Comparison of ENCODE assay signal across 8 cellular contexts in genomic region chr9:120868676-120869359, GRCh38. TPM values are rescaled to one million over a fixed set of nuclear protein-coding genes. Genes with fewer than 3 reads are reported as not detected.
DNase-seq lines count a peak whose midpoint lies in the region; ATAC-seq and TF ChIP-seq lines count a peak whose summit lies in the region.

No MANE protein-coding gene starts in this region.

- H3K9me3 ChIP-seq in Caco-2 (no peaks in the 10 kb centered on the region), cardiac muscle cell (ENCODE audit: low read depth) (no peaks in the 10 kb centered on the region), trophoblast cell (ENCODE audit: insufficient read depth, low read depth, low read length) (peaks cover 4% of the 10 kb centered on the region), tibial nerve (no peaks in the 10 kb centered on the region)

- H3K27me3 ChIP-seq in Caco-2 (replicated peaks; ENCODE audit: control insufficient read depth, insufficient read depth, low read length) = no peaks in the 10 kb centered on the region
- no peaks in the 10 kb centered on the region for H3K27me3 ChIP-seq in cardiac muscle cell
- no peaks in the 10 kb centered on the region for H3K27me3 ChIP-seq in trophoblast cell (ENCODE audit: insufficient read depth, low read length)
- no peaks in the 10 kb centered on the region for H3K27me3 ChIP-seq in tibial nerve

- H3K27me3 Mint-ChIP-seq in Caco-2 (ENCODE audit: insufficient read depth, unreplicated experiment) = no peaks in the 10 kb centered on the region
- no peaks in the 10 kb centered on the region for H3K27me3 Mint-ChIP-seq in activated naive CD8-positive, alpha-beta T cell treated with anti-CD3 and anti-CD28 coated beads, Interleukin-2, amount 10 ng/mL, durations not matched to agents 7 days and 5 days

- H4K8ac ChIP-seq in trophoblast cell (ENCODE audit: low read depth, low read length) = peak overlapping the region; percentile 37

- peak; percentile 86 for ATAC-seq in GM19467 (IDR thresholded peaks at IDR 0.05; ENCODE audit: unreplicated experiment)
- peak; percentile 92 for ATAC-seq in activated naive CD8-positive, alpha-beta T cell treated with anti-CD3 and anti-CD28 coated beads, Interleukin-2, amount 10 ng/mL, durations not matched to agents 7 days and 5 days (ENCODE audit: low read depth)

- peak overlapping the region; percentile 79 for H3K4me3 Mint-ChIP-seq in Caco-2 (ENCODE audit: unreplicated experiment)
- H3K4me3 Mint-ChIP-seq in activated naive CD8-positive, alpha-beta T cell treated with anti-CD3 and anti-CD28 coated beads, Interleukin-2, amount 10 ng/mL, durations not matched to agents 7 days and 5 days = peak overlapping the region; percentile 92

- H3K79me1 ChIP-seq in trophoblast cell (ENCODE audit: low read length) = peaks cover 2% of the 10 kb centered on the region

- H2AK5ac ChIP-seq in trophoblast cell (ENCODE audit: low read length) = no peak overlapping the region

- peak in 1 of 2 donors; percentile 91 for TF ChIP-seq EP300 in tibial nerve (IDR thresholded peaks at IDR 0.05)

- no peak overlapping the region for H2BK12ac ChIP-seq in trophoblast cell (ENCODE audit: low read length)

- H3K9ac ChIP-seq in trophoblast cell (ENCODE audit: low read length) = peak overlapping the region; percentile 76

- peak overlapping the region; percentile 1 for H3K18ac ChIP-seq in trophoblast cell (ENCODE audit: low read length)

- WGBS in trophoblast cell (ENCODE audit: extremely low coverage, insufficient coverage, insufficient read length) = no CpG with 5 or more reads among the region's 52 CpGs
- WGBS in tibial nerve, 2 donors = 2 to 7% methylated on average over 12 to 21 of the region's 52 CpGs

- H3K14ac ChIP-seq in trophoblast cell (ENCODE audit: low read length) = no peak overlapping the region

- H3K23ac ChIP-seq in trophoblast cell (ENCODE audit: low read length) = no peak overlapping the region

- H3K27ac ChIP-seq in cardiac muscle cell = no peak overlapping the region
- no peak overlapping the region for H3K27ac ChIP-seq in trophoblast cell (ENCODE audit: low read depth, low read length)
- peak overlapping the region; percentile 89 to 96 (median 90) for H3K27ac ChIP-seq in tibial nerve

- H3K4me3 ChIP-seq in Caco-2 (ENCODE audit: low read depth, low read length) (peak overlapping the region; percentile 39), cardiac muscle cell (peak overlapping the region; percentile 19), trophoblast cell (ENCODE audit: low read depth, low read length) (peak overlapping the region; percentile 76), tibial nerve (peak overlapping the region; percentile 32 to 58 (median 48))

- POLR2A ChIA-PET in Caco-2 (lab: Charles Lee) = no interaction called here
- POLR2A ChIA-PET in activated naive CD8-positive, alpha-beta T cell treated with anti-CD3 and anti-CD28 coated beads, Interleukin-2, amount 10 ng/mL, durations not matched to agents 7 days and 5 days (lab: Charles Lee) = interaction anchor here (0.8 to 4.4 kb wide), 17 partner anchors 8 to 202 kb away, joined by 3 to 35 read pairs (median 5); partner anchors contain the start of genes FBXW2, PHF19 and TRAF1

- DNase-seq in Caco-2 (peak; percentile 96 to 98), HS-5 (ENCODE audit: low read depth) (peak; percentile 80), SKM-1 (lab: John Stamatoyannopoulos, UW; ENCODE audit: unreplicated experiment) (peak; percentile 83), cardiac muscle cell (ENCODE audit: low read depth in 1 of 2, low spot score in 1 of 2) (peak; percentile 96 to 98), trophoblast cell (peak; percentile 95 to 96), tibial nerve (ENCODE audit: low spot score in 2 of 2) (peak; percentile 95 to 97)
- peak; percentile 98 for DNase-seq in activated naive CD8-positive, alpha-beta T cell treated with anti-CD3 and anti-CD28 coated beads, Interleukin-2, amount 10 ng/mL, durations not matched to agents 7 days and 5 days

- H4K91ac ChIP-seq in trophoblast cell (ENCODE audit: low read depth, low read length) = no peak overlapping the region

- no peak overlapping the region for H2BK120ac ChIP-seq in trophoblast cell (ENCODE audit: insufficient read depth, low read length, poor library complexity)

- peak overlapping the region; percentile 23 for H2AFZ ChIP-seq in trophoblast cell (ENCODE audit: insufficient read depth, low read length, poor library complexity)

- peak overlapping the region; percentile 98 for H3K4me2 ChIP-seq in trophoblast cell (ENCODE audit: low read length)

- H3K36me3 Mint-ChIP-seq in Caco-2 (ENCODE audit: insufficient read depth, unreplicated experiment) = peaks cover 42% of the 10 kb centered on the region
- H3K36me3 Mint-ChIP-seq in activated naive CD8-positive, alpha-beta T cell treated with anti-CD3 and anti-CD28 coated beads, Interleukin-2, amount 10 ng/mL, durations not matched to agents 7 days and 5 days = peaks cover 51% of the 10 kb centered on the region

- H3K4me1 Mint-ChIP-seq in Caco-2 (ENCODE audit: low read depth, unreplicated experiment) = peaks cover 16% of the 10 kb centered on the region
- H3K4me1 Mint-ChIP-seq in activated naive CD8-positive, alpha-beta T cell treated with anti-CD3 and anti-CD28 coated beads, Interleukin-2, amount 10 ng/mL, durations not matched to agents 7 days and 5 days = peaks cover 50% of the 10 kb centered on the region

- intact Hi-C loops in Caco-2 (cut with micrococcal nuclease; ENCODE audit: unreplicated experiment) = loop anchor here (1.0 kb wide), 1 partner anchor 26 kb away; no protein-coding TSS in a partner anchor

- H2BK5ac ChIP-seq in trophoblast cell (ENCODE audit: low read depth, low read length, poor library complexity) = no peak overlapping the region

- peak overlapping the region; percentile 83 for H3K27ac Mint-ChIP-seq in Caco-2 (ENCODE audit: unreplicated experiment)
- peak overlapping the region; percentile 99 for H3K27ac Mint-ChIP-seq in activated naive CD8-positive, alpha-beta T cell treated with anti-CD3 and anti-CD28 coated beads, Interleukin-2, amount 10 ng/mL, durations not matched to agents 7 days and 5 days

- peak; percentile 45 to 79 for TF ChIP-seq POLR2A in tibial nerve (IDR thresholded peaks at IDR 0.05)

- peak in 1 of 2 experiments; percentile 1 for TF ChIP-seq CTCF in Caco-2 (IDR thresholded peaks at IDR 0.05; ENCODE audit: insufficient read depth in 1 of 2, low read depth in 1 of 2, low read length in 1 of 2, severe bottlenecking in 1 of 2, unreplicated experiment in 1 of 2)
- TF ChIP-seq CTCF in cardiac muscle cell (IDR thresholded peaks at IDR 0.05; ENCODE audit: low read depth, low read length) = peak; percentile 56
- peak; percentile 54 to 76 (median 60) for TF ChIP-seq CTCF in tibial nerve (IDR thresholded peaks at IDR 0.05)

- no peak overlapping the region for H3K4ac ChIP-seq in trophoblast cell (ENCODE audit: low read depth, low read length)

- H4K12ac ChIP-seq in trophoblast cell (ENCODE audit: low read depth, low read length) = peak overlapping the region; percentile 0

- CTCF ChIA-PET in Caco-2 (lab: Charles Lee) = interaction anchor here (1.2 kb wide), 1 partner anchor 90 kb away, joined by 3 read pairs; no protein-coding TSS in a partner anchor

- peaks cover 1% of the 10 kb centered on the region for H3K36me3 ChIP-seq in Caco-2 (ENCODE audit: control insufficient read depth, insufficient read depth, low read length)
- no peaks in the 10 kb centered on the region for H3K36me3 ChIP-seq in cardiac muscle cell
- H3K36me3 ChIP-seq in trophoblast cell (ENCODE audit: control insufficient read depth in 1 of 2, insufficient read depth in 2 of 2, low read length in 2 of 2) = peaks cover 2 to 6% of the 10 kb centered on the region in 2 experiments
- peaks cover 0 to 56% (median 0%) of the 10 kb centered on the region in 3 donors for H3K36me3 ChIP-seq in tibial nerve

- no TSS peak for BruUV-seq in Caco-2 (replicated peaks; lab: Mats Ljungman, UMichigan)

- no peaks in the 10 kb centered on the region for H3K9me3 Mint-ChIP-seq in Caco-2 (ENCODE audit: unreplicated experiment)
- no peaks in the 10 kb centered on the region for H3K9me3 Mint-ChIP-seq in activated naive CD8-positive, alpha-beta T cell treated with anti-CD3 and anti-CD28 coated beads, Interleukin-2, amount 10 ng/mL, durations not matched to agents 7 days and 5 days

- H3K4me1 ChIP-seq in Caco-2 = peaks cover 14% of the 10 kb centered on the region
- no peaks in the 10 kb centered on the region for H3K4me1 ChIP-seq in cardiac muscle cell (ENCODE audit: low read depth)
- H3K4me1 ChIP-seq in trophoblast cell (ENCODE audit: control insufficient read depth in 1 of 2, insufficient read depth in 2 of 2, low read length in 2 of 2) = peaks cover 2 to 4% of the 10 kb centered on the region in 2 experiments
- peaks cover 0 to 21% (median 7%) of the 10 kb centered on the region in 4 donors for H3K4me1 ChIP-seq in tibial nerve

- peaks cover 2% of the 10 kb centered on the region for H3K79me2 ChIP-seq in trophoblast cell (ENCODE audit: control insufficient read depth, insufficient read depth, low read length, poor library complexity)

RNA-seq across cellular contexts. Expression of gene PHF19, which starts 8.2 kb away (rescaled TPM):
- 75.9 and 76.3 TPM in 2 replicates for total RNA-seq in Caco-2 (2022)
- total RNA-seq in activated naive CD8-positive, alpha-beta T cell treated with anti-CD3 and anti-CD28 coated beads, Interleukin-2, amount 10 ng/mL, durations not matched to agents 7 days and 5 days = 100 to 1,000 TPM; 248 to 253 TPM
- total RNA-seq in cardiac muscle cell = 8.9 and 40.0 TPM in 2 replicates
- polyA plus RNA-seq in cardiac muscle cell = 7.1 and 36.8 TPM in 2 replicates
- 12.1 and 12.9 TPM in 2 replicates for polyA plus RNA-seq in trophoblast cell (2013)
- total RNA-seq in tibial nerve = 10 to 100 TPM; 31.2 to 61.6 (median 44.3) TPM

RNA-seq across cellular contexts. Expression of gene PSMD5, which starts 26.1 kb away (rescaled TPM):
- 53.7 and 68.1 TPM in 2 replicates for total RNA-seq in Caco-2 (2022)
- total RNA-seq in activated naive CD8-positive, alpha-beta T cell treated with anti-CD3 and anti-CD28 coated beads, Interleukin-2, amount 10 ng/mL, durations not matched to agents 7 days and 5 days = 10 to 100 TPM; 42.6 to 57.4 TPM
- total RNA-seq in cardiac muscle cell = 16.0 and 20.7 TPM in 2 replicates
- polyA plus RNA-seq in cardiac muscle cell = 25.3 and 50.1 TPM in 2 replicates
- polyA plus RNA-seq in trophoblast cell (2013) = 24.7 and 24.8 TPM in 2 replicates
- total RNA-seq in tibial nerve = 10 to 100 TPM; 33.9 to 37.7 (median 37.4) TPM

RNA-seq across cellular contexts. Expression of gene TRAF1, which starts 57.8 kb away (rescaled TPM):
- total RNA-seq in Caco-2 (2022) (1.1 and 1.3 TPM in 2 replicates), cardiac muscle cell (4.1 and 7.5 TPM in 2 replicates), tibial nerve (10 to 100 TPM; 12.3 to 21.0 (median 19.8) TPM)
- 100 to 1,000 TPM in 1 of 2 experiments, 10 to 100 TPM in 1; 97.1 to 102 TPM for total RNA-seq in activated naive CD8-positive, alpha-beta T cell treated with anti-CD3 and anti-CD28 coated beads, Interleukin-2, amount 10 ng/mL, durations not matched to agents 7 days and 5 days
- polyA plus RNA-seq in cardiac muscle cell = 3.0 and 3.5 TPM in 2 replicates
- polyA plus RNA-seq in trophoblast cell (2013) = 0.60 and 0.64 TPM in 2 replicates

Comparison
In these comparisons a context has a peak if more than half of its experiments do, and no peak if none do; other contexts are left out.
1. H3K4me3 ChIP-seq: peak in every context shown above with its lines; median percentile 76 in trophoblast cell; 48 in tibial nerve; 39 in Caco-2; 19 in cardiac muscle cell.
2. H3K27ac ChIP-seq: peak in tibial nerve (4 of 4); none in cardiac muscle cell (single experiment) and trophoblast cell (single experiment).
3. RNA of gene TRAF1, which starts 57.8 kb away (total RNA-seq): 97.1 to 102 TPM in activated naive CD8-positive, alpha-beta T cell treated with anti-CD3 and anti-CD28 coated beads, Interleukin-2, amount 10 ng/mL, durations not matched to agents 7 days and 5 days; 12.3 to 21.0 TPM in tibial nerve, 4.1 to 7.5 TPM in cardiac muscle cell and 1.1 to 1.3 TPM in Caco-2; every median in the first group is over 4 times any median in the second.
4. Peak in every context shown above with its lines, with median percentiles within 50 percentile points of each other: DNase-seq.